ENCODE assay signal across 33 cellular contexts in the genomic region with DNA sequence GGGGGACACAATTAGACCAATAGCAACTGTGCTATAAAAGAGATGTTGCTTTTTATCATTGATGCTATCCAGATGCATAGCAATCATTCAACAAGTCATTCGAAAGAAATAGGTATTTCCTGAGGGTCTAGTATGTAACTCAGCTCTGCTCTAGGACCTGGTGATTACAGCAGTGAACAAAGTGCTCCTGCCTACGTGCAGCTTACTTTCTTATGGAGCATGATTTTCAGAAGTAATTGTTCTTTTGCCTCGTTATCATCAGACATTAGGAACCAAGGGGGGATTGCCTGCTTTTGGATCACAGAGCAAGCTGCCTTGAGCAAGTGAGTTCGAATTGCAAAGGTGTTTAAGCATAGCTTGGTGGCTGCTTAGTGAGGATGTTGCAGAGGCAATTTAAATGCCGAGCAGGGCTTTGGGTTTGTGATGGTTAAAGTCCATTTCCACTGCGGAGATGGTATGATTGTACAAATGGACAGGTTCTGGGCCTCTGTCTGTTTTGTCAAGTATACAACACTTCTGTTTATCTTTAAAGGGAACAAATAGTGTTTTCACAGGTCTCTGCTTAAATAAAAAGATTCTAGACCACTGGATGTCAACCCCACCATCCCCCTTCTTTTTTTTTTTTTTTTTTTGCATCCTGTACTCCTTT.
"Had no signal": no experiment of that assay in that cellular context is flagged by ENCODE, and none has a peak within 500 bp of the region (broad histone marks: within the 10 kb centered on the region; RNA-seq: fewer than 3 reads in every experiment).

No MANE protein-coding gene starts in this region.

- H3K9me3 Mint-ChIP-seq: activated CD4-positive, alpha-beta memory T cell treated with anti-CD3 and anti-CD28 coated beads for 36 hours; activated CD4-positive, alpha-beta T cell treated with anti-CD3 and anti-CD28 coated beads, Interleukin-2, amount 10 ng/mL, durations not matched to agents 24 days and 14 days; activated naive CD4-positive, alpha-beta T cell treated with anti-CD3 and anti-CD28 coated beads for 36 hours; activated naive CD4-positive, alpha-beta T cell treated with anti-CD3 and anti-CD28 coated beads, Interleukin-2, amount 50 U/mL, for 24 hours; activated naive CD8-positive, alpha-beta T cell treated with anti-CD3 and anti-CD28 coated beads for 36 hours; activated naive CD8-positive, alpha-beta T cell treated with anti-CD3 and anti-CD28 coated beads, Interleukin-2, amount 50 U/mL, for 24 hours; activated T-helper 1 cell treated with anti-CD3 and anti-CD28 coated beads, Interleukin-12 subunit alpha, Interleukin-12 subunit beta, Interleukin-2, Interleukin-4 antibody, amounts not matched to agents 30 ng/mL and 10 ng/mL and 1 ng/mL, durations not matched to agents 14 hours and 24 hours and 36 hours; activated T-helper 2 cell treated with anti-CD3 and anti-CD28 coated beads, Interferon-gamma antibody, Interleukin-2, Interleukin-4, amounts not matched to agents 10 μg/mL and 5 μg/mL and 100 μg/mL, durations not matched to agents 14 hours and 24 hours and 36 hours; T-cell; T-helper 1 cell treated with Interleukin-12 subunit alpha and Interleukin-12 subunit beta and Interleukin-4 antibody, amounts not matched to agents 30 μg/mL and 1 μg/mL, for 36 hours had no signal

- H3K27me3 ChIP-seq: adrenal gland, body of pancreas had no signal

- H3K4me1 Mint-ChIP-seq: activated CD4-positive, alpha-beta T cell treated with anti-CD3 and anti-CD28 coated beads for 36 hours; activated CD4-positive, alpha-beta T cell treated with anti-CD3 and anti-CD28 coated beads, Interleukin-2, amount 10 ng/mL, durations not matched to agents 24 days and 14 days; activated naive CD4-positive, alpha-beta T cell treated with anti-CD3 and anti-CD28 coated beads, Interleukin-2, amount 50 U/mL, for 24 hours; activated naive CD8-positive, alpha-beta T cell treated with anti-CD3 and anti-CD28 coated beads for 36 hours; activated naive CD8-positive, alpha-beta T cell treated with anti-CD3 and anti-CD28 coated beads, Interleukin-2, amount 50 U/mL, for 24 hours; T-cell had no signal

- H3K27ac Mint-ChIP-seq: activated CD4-positive, alpha-beta memory T cell treated with anti-CD3 and anti-CD28 coated beads for 36 hours; activated CD4-positive, alpha-beta T cell treated with anti-CD3 and anti-CD28 coated beads for 36 hours; activated CD4-positive, alpha-beta T cell treated with anti-CD3 and anti-CD28 coated beads, Interleukin-2, amount 10 ng/mL, durations not matched to agents 24 days and 14 days; activated CD8-positive, alpha-beta memory T cell treated with anti-CD3 and anti-CD28 coated beads, Interleukin-2, amount 10 ng/mL, durations not matched to agents 7 days and 5 days; activated CD8-positive, alpha-beta T cell treated with anti-CD3 and anti-CD28 coated beads, Interleukin-2, amount 10 ng/mL, durations not matched to agents 7 days and 5 days; activated naive CD4-positive, alpha-beta T cell treated with anti-CD3 and anti-CD28 coated beads for 36 hours; activated naive CD4-positive, alpha-beta T cell treated with anti-CD3 and anti-CD28 coated beads, Interleukin-2, amount 50 U/mL, for 24 hours; activated naive CD8-positive, alpha-beta T cell treated with anti-CD3 and anti-CD28 coated beads for 36 hours; activated naive CD8-positive, alpha-beta T cell treated with anti-CD3 and anti-CD28 coated beads, Interleukin-2, amount 50 U/mL, for 24 hours; activated T-helper 1 cell treated with anti-CD3 and anti-CD28 coated beads, Interleukin-12 subunit alpha, Interleukin-12 subunit beta, Interleukin-2, Interleukin-4 antibody, amounts not matched to agents 30 ng/mL and 10 ng/mL and 1 ng/mL, durations not matched to agents 14 hours and 24 hours and 36 hours; activated T-helper 2 cell treated with anti-CD3 and anti-CD28 coated beads, Interferon-gamma antibody, Interleukin-2, Interleukin-4, amounts not matched to agents 10 μg/mL and 5 μg/mL and 100 μg/mL, durations not matched to agents 14 hours and 24 hours and 36 hours; T-helper 1 cell treated with Interleukin-12 subunit alpha and Interleukin-12 subunit beta and Interleukin-4 antibody, amounts not matched to agents 30 μg/mL and 1 μg/mL, for 36 hours had no signal

- DNase-seq: activated CD4-positive, alpha-beta memory T cell treated with anti-CD3 and anti-CD28 coated beads for 36 hours; activated CD4-positive, alpha-beta T cell treated with anti-CD3 and anti-CD28 coated beads for 36 hours; activated CD4-positive, alpha-beta T cell treated with anti-CD3 and anti-CD28 coated beads, Interleukin-2, amount 10 ng/mL, durations not matched to agents 24 days and 14 days; activated CD4-positive, CD25-positive, alpha-beta regulatory T cell; activated CD4-positive, CD25-positive, alpha-beta regulatory T cell treated with anti-CD3 and anti-CD28 coated beads, Interleukin-2, amount 50 U/mL, for 72 hours; activated CD8-positive, alpha-beta memory T cell treated with anti-CD3 and anti-CD28 coated beads, Interleukin-2, amount 10 ng/mL, durations not matched to agents 7 days and 5 days; activated CD8-positive, alpha-beta memory T cell treated with anti-CD3 and anti-CD28 coated beads, Interleukin-2, amount 50 U/mL, for 4 hours; activated CD8-positive, alpha-beta T cell treated with anti-CD3 and anti-CD28 coated beads, Interleukin-2, amount 10 ng/mL, durations not matched to agents 7 days and 5 days; activated effector memory CD4-positive, alpha-beta T cell treated with anti-CD3 and anti-CD28 coated beads, Interleukin-2, amount 50 U/mL, for 16 hours; activated naive CD4-positive, alpha-beta T cell treated with anti-CD3 and anti-CD28 coated beads for 36 hours; activated naive CD8-positive, alpha-beta T cell treated with anti-CD3 and anti-CD28 coated beads for 36 hours; activated naive CD8-positive, alpha-beta T cell treated with anti-CD3 and anti-CD28 coated beads, Interleukin-2, amount 50 U/mL, for 24 hours; activated T-cell treated with anti-CD3 and anti-CD28 coated beads, Interleukin-2, amount 50 U/mL, for 1 hour; activated T-cell treated with anti-CD3 and anti-CD28 coated beads, Interleukin-2, amount 50 U/mL, for 48 hours; adrenal gland; amygdala; aorta; body of pancreas; caudate nucleus; effector CD8-positive, alpha-beta T cell; foreskin fibroblast; head of caudate nucleus; T-cell; T-helper 9 cell had no signal

- H3K4me3 Mint-ChIP-seq: activated CD4-positive, alpha-beta memory T cell treated with anti-CD3 and anti-CD28 coated beads for 36 hours; activated CD4-positive, alpha-beta T cell treated with anti-CD3 and anti-CD28 coated beads for 36 hours; activated CD4-positive, alpha-beta T cell treated with anti-CD3 and anti-CD28 coated beads, Interleukin-2, amount 10 ng/mL, durations not matched to agents 24 days and 14 days; activated CD8-positive, alpha-beta memory T cell treated with anti-CD3 and anti-CD28 coated beads, Interleukin-2, amount 10 ng/mL, durations not matched to agents 7 days and 5 days; activated CD8-positive, alpha-beta T cell treated with anti-CD3 and anti-CD28 coated beads, Interleukin-2, amount 10 ng/mL, durations not matched to agents 7 days and 5 days; activated naive CD4-positive, alpha-beta T cell treated with anti-CD3 and anti-CD28 coated beads for 36 hours; activated naive CD4-positive, alpha-beta T cell treated with anti-CD3 and anti-CD28 coated beads, Interleukin-2, amount 50 U/mL, for 24 hours; activated naive CD8-positive, alpha-beta T cell treated with anti-CD3 and anti-CD28 coated beads for 36 hours; activated naive CD8-positive, alpha-beta T cell treated with anti-CD3 and anti-CD28 coated beads, Interleukin-2, amount 50 U/mL, for 24 hours; activated T-helper 1 cell treated with anti-CD3 and anti-CD28 coated beads, Interleukin-12 subunit alpha, Interleukin-12 subunit beta, Interleukin-2, Interleukin-4 antibody, amounts not matched to agents 30 ng/mL and 10 ng/mL and 1 ng/mL, durations not matched to agents 14 hours and 24 hours and 36 hours; T-cell; T-helper 1 cell treated with Interleukin-12 subunit alpha and Interleukin-12 subunit beta and Interleukin-4 antibody, amounts not matched to agents 30 μg/mL and 1 μg/mL, for 36 hours had no signal

- H3K27ac ChIP-seq: adrenal gland, body of pancreas, epithelial cell of prostate had no signal

- H3K36me3 ChIP-seq: adrenal gland had no signal

- ATAC-seq: activated CD4-positive, alpha-beta T cell treated with anti-CD3 and anti-CD28 coated beads for 36 hours; activated CD8-positive, alpha-beta memory T cell treated with anti-CD3 and anti-CD28 coated beads, Interleukin-2, amount 10 ng/mL, durations not matched to agents 7 days and 5 days; activated CD8-positive, alpha-beta T cell treated with anti-CD3 and anti-CD28 coated beads, Interleukin-2, amount 10 ng/mL, durations not matched to agents 7 days and 5 days; activated naive CD8-positive, alpha-beta T cell treated with anti-CD3 and anti-CD28 coated beads, Interleukin-2, amount 50 U/mL, for 24 hours; body of pancreas; T-cell had no signal

- H3K4me1 ChIP-seq: adrenal gland, body of pancreas had no signal

- H3K27me3 Mint-ChIP-seq: activated CD4-positive, alpha-beta memory T cell treated with anti-CD3 and anti-CD28 coated beads for 36 hours; activated CD4-positive, alpha-beta T cell treated with anti-CD3 and anti-CD28 coated beads for 36 hours; activated CD4-positive, alpha-beta T cell treated with anti-CD3 and anti-CD28 coated beads, Interleukin-2, amount 10 ng/mL, durations not matched to agents 24 days and 14 days; activated CD8-positive, alpha-beta memory T cell treated with anti-CD3 and anti-CD28 coated beads, Interleukin-2, amount 10 ng/mL, durations not matched to agents 7 days and 5 days; activated naive CD4-positive, alpha-beta T cell treated with anti-CD3 and anti-CD28 coated beads, Interleukin-2, amount 50 U/mL, for 24 hours; activated naive CD8-positive, alpha-beta T cell treated with anti-CD3 and anti-CD28 coated beads for 36 hours; activated naive CD8-positive, alpha-beta T cell treated with anti-CD3 and anti-CD28 coated beads, Interleukin-2, amount 50 U/mL, for 24 hours; T-cell had no signal

- H3K4me3 ChIP-seq: adrenal gland, body of pancreas had no signal

- H3K9me3 ChIP-seq: adrenal gland, body of pancreas had no signal

- FAIRE-seq: colon, endometrium, endothelial cell of umbilical vein, frontal cortex had no signal
